In the genomic region with DNA sequence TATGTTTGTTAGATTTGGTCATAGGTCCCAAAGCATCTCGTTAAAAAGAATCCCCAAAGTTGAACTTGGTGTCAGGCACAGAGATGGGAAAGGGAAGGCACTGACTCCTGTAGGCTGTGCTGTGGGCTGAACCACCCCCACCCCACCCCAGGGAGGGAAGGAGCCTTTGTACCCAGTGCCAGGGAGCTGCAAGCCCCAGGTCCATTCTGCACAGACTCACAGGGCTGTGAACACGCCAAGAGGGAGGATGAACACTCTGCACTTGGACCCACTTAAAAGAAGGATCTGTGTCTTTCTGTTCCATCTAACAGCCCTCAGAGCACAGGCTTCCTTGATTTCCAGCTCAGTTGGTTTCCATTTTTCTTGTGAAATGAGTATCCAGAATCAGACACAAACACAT, we compare ENCODE assay signal across 29 cellular contexts.
A peak's percentile ranks its signal among the peaks of the same experiment; 100 is the strongest.
DNase-seq lines count a peak whose midpoint lies in the region; ATAC-seq and TF ChIP-seq lines count a peak whose summit lies in the region.
"Had no signal": no experiment of that assay in that cellular context is flagged by ENCODE, and none has a peak within 500 bp of the region (broad histone marks: within the 10 kb centered on the region; RNA-seq: fewer than 3 reads in every experiment).

No MANE protein-coding gene starts in this region.

- TF ChIP-seq CTCF in AG04450 (IDR thresholded peaks at IDR 0.05; ENCODE audit: low read depth, low read length) = no peak

- no peak for DNase-seq in AG04450 (ENCODE audit: low read depth, low spot score)
- DNase-seq in caudate nucleus (lab: John Stamatoyannopoulos, UW) = peak in 5 of 61 donors; percentile 26 to 40 (median 34)
- peak; percentile 82 for DNase-seq in left lobe of liver (ENCODE audit: low spot score)
- no peak for DNase-seq in retina
- DNase-seq: activated CD4-positive, alpha-beta T cell treated with anti-CD3 and anti-CD28 coated beads, Interleukin-2, amount 50 U/mL, for 4 hours; activated CD4-positive, CD25-positive, alpha-beta regulatory T cell; activated naive CD4-positive, alpha-beta T cell; activated naive CD8-positive, alpha-beta T cell treated with anti-CD3 and anti-CD28 coated beads, Interleukin-2, amount 50 U/mL, for 24 hours; activated T-cell treated with anti-CD3 and anti-CD28 coated beads, Interleukin-2, amount 50 U/mL, for 72 hours; Caco-2; cortex of kidney; DMS53; effector memory CD8-positive, alpha-beta T cell; foreskin keratinocyte; hippocampal formation; KG1; MG63; NCI-H1105 treated with DMSO at 0.1 percent for 48 hours; NCI-H187 treated with DMSO at 0.1 percent for 48 hours; NCI-H2171 treated with DMSO at 0.1 percent for 48 hours; NCI-H524; PC-9; SK-N-SH; stimulated activated CD4-positive, alpha-beta T cell treated with anti-CD3 and anti-CD28 coated beads, Interleukin-4, amount 100 ng/mL, for 1 hour had no signal

- peak; percentile 88 for ATAC-seq in left lobe of liver
- no peak for ATAC-seq in HG02938 (IDR thresholded peaks at IDR 0.05; ENCODE audit: unreplicated experiment)
- no peak for ATAC-seq in activated CD4-positive, CD25-positive, alpha-beta regulatory T cell treated with anti-CD3 and anti-CD28 coated beads, Interleukin-2, amount 50 U/mL, for 24 hours
- ATAC-seq in GM19463 (IDR thresholded peaks at IDR 0.05; ENCODE audit: unreplicated experiment) = no peak
- ATAC-seq: activated naive CD8-positive, alpha-beta T cell treated with anti-CD3 and anti-CD28 coated beads, Interleukin-2, amount 50 U/mL, for 24 hours; activated T-cell treated with anti-CD3 and anti-CD28 coated beads, Interleukin-2, amount 50 U/mL, for 72 hours; effector memory CD8-positive, alpha-beta T cell; foreskin keratinocyte; sciatic nerve had no signal

- H3K27ac ChIP-seq in AG04450 (ENCODE audit: low read depth, low read length) (peak overlapping the region; percentile 4), caudate nucleus (ENCODE audit: low read depth, low read length) (peak overlapping the region; percentile 63), rectal smooth muscle tissue (ENCODE audit: low read depth, low read length) (peak overlapping the region; percentile 70)
- H3K27ac ChIP-seq: foreskin keratinocyte, PC-9 had no signal

- CTCF ChIA-PET in AG04450 (lab: Charles Lee) = interaction anchor here (0.9 to 2.1 kb wide), 4 partner anchors 12 to 464 kb away, joined by 3 to 10 read pairs (median 4); no protein-coding TSS in a partner anchor

- no peaks in the 10 kb centered on the region for H3K36me3 ChIP-seq in rectal smooth muscle tissue (ENCODE audit: control insufficient read depth, insufficient read depth, low read length)

- H3K4me3 ChIP-seq in AG04450 (ENCODE audit: low read depth, low read length) (no peak overlapping the region), rectal smooth muscle tissue (ENCODE audit: low read length) (no peak overlapping the region)
- H3K4me3 ChIP-seq: MG63, PC-9 had no signal

- H3K9ac ChIP-seq in rectal smooth muscle tissue (ENCODE audit: low read length) = no peak overlapping the region
- H3K9ac ChIP-seq: SK-N-SH had no signal

- POLR2A ChIA-PET in AG04450 (lab: Yijun Ruan, JAX) = no interaction called here

- no peaks in the 10 kb centered on the region for H3K9me3 ChIP-seq in AG04450 (ENCODE audit: control insufficient read depth, insufficient read depth, low read length)
- H3K9me3 ChIP-seq: Caco-2, MG63, SK-N-SH had no signal

- H3K4me1 ChIP-seq in rectal smooth muscle tissue (ENCODE audit: control insufficient read depth, insufficient read depth, low read length) = peaks cover 26% of the 10 kb centered on the region
- H3K4me1 ChIP-seq: Caco-2, foreskin keratinocyte had no signal

- H3K27me3 ChIP-seq in AG04450 (ENCODE audit: control insufficient read depth, insufficient read depth, low read length) (no peaks in the 10 kb centered on the region), rectal smooth muscle tissue (ENCODE audit: control insufficient read depth, insufficient read depth, low read length) (no peaks in the 10 kb centered on the region)
- H3K27me3 ChIP-seq: foreskin keratinocyte, MG63 had no signal

Comparison
In these comparisons a context has a peak if more than half of its experiments do, and no peak if none do; other contexts are left out.
1. H3K27ac ChIP-seq: peak in every context shown above with its lines; median percentile 70 in rectal smooth muscle tissue; 63 in caudate nucleus; 4 in AG04450.